1 cellular context compared by ENCODE assay signal in the genomic region with DNA sequence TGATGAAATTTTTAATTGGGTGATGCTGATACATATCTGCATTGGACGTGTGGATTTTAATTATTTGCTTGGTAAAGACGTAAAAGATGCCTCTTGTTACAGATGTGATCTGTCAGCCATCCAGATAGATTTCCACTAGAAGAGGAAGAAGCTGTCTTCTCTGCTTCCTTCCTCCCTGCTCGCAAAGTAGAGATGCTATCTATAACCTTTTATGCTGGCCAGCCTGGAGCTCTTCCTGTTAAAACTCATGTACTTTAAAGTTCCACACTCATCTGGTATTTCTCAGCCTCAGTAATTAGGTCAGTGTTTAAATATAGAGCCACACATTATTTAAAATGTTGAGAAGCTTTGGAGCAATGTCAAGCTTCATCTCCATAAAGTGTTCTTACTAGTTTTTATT.
A peak's percentile ranks its signal among the peaks of the same experiment; 100 is the strongest.
TF ChIP-seq lines count a peak whose summit lies in the region.

No MANE protein-coding gene starts in this region.

TF ChIP-seq in SK-N-SH treated with all-trans-retinoic acid at 6 μM for 48 hours, 23 proteins besides CTCF, POLR2A, EP300 and RAD21 (continued from another document):
- TF ChIP-seq, protein P1, sequence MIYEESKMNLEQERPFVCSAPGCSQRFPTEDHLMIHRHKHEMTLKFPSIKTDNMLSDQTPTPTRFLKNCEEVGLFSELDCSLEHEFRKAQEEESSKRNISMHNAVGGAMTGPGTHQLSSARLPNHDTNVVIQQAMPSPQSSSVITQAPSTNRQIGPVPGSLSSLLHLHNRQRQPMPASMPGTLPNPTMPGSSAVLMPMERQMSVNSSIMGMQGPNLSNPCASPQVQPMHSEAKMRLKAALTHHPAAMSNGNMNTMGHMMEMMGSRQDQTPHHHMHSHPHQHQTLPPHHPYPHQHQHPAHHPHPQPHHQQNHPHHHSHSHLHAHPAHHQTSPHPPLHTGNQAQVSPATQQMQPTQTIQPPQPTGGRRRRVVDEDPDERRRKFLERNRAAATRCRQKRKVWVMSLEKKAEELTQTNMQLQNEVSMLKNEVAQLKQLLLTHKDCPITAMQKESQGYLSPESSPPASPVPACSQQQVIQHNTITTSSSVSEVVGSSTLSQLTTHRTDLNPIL (CRISPR knock-in tag; IDR thresholded peaks at IDR 0.05; ENCODE audit: low read depth), result peak; percentile 68; the same call in 1 of the 2 replicates
- TF ChIP-seq TOX (CRISPR knock-in tag; IDR thresholded peaks at IDR 0.05; ENCODE audit: borderline replicate concordance) (no peak), SNAI2 (CRISPR knock-in tag; IDR thresholded peaks at IDR 0.05) (peak; percentile 85), GLIS3 (CRISPR knock-in tag; IDR thresholded peaks at IDR 0.05) (peak; percentile 93), RARB (CRISPR knock-in tag; IDR thresholded peaks at IDR 0.05) (no peak), ZNF8 (CRISPR knock-in tag; IDR thresholded peaks at IDR 0.05) (peak; percentile 72)
